6 cellular contexts compared by ENCODE assay signal in the genomic region with DNA sequence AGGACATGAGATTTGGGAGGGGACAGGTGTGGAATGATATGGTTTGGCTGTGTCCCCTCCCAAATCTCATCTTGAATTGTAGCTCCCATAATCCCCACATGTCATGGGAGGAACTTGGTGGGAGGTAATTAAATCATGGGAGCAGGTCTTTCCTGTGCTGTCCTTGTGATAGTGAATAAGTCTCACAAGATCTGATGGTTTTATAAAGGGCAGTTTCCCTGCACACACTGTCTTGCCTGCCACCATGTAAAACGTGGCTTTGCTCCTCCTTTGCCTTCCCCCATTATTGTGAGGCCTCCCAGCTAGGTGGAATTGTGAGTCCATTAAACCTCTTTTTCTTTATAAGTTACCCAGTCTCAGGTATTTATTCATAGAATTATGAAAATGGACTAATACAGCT. TPM values are rescaled to one million over a fixed set of nuclear protein-coding genes. Genes with fewer than 3 reads are reported as not detected.
"Had no signal": no experiment of that assay in that cellular context is flagged by ENCODE, and none has a peak within 500 bp of the region (broad histone marks: within the 10 kb centered on the region; RNA-seq: fewer than 3 reads in every experiment).

No MANE protein-coding gene starts in this region.

RNA-seq across cellular contexts. Expression of a gene that starts 22.8 kb away (rescaled TPM):
- total RNA-seq: lung microvascular endothelial cell, myocyte had no signal
- polyA plus RNA-seq: immature natural killer cell; keratinocyte; mammary epithelial cell; naive thymus-derived CD4-positive, alpha-beta T cell had no signal
